In the genomic region with DNA sequence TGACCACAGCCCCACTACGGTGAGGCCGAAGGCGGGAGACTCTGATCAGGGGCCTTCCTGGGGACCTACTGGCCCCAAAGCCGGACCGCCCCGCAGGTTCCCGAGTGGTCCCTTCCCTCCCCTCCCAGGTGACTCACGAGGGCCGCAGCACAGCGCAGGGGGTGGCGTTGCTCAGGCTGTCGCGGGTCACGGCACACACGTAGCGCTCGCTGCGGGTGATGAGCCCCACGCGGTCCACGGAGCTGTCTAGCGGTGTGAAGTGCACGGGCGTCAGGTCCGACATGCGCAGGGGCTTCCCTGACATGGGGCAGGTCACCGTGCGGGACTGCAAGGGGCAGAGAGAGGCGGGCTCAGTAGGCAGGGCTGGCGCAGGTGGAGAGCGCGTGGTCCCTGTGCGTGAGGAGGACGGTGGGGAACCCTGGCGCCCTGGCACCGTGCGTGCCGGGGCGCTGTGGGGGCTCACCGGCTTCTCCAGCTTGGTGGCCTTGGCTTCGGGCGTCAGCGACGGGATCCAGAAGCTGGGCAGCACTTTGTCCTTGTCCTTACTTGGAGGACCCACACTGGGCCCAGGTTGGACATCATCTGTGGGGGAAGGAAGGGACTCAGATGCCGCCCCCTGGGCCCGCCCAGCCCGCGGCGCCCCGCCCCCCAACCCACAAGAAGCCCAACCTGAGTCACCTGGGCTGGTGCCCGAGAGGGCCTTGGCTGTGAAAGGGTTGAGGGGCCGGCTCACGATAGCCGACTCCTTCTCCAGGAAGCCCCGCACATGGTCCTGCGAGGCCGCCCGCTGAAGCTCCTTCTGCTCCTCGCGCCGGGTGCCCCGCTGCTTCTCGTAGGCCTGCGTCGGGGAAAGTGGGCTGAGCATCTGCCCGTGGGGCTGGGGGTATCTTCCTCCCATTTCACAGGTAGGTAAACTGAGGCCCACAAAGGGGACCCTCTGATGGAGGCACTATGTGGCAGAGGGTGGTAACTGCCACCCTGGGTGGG, we compare ENCODE assay signal across 10 cellular contexts. TPM values are rescaled to one million over a fixed set of nuclear protein-coding genes. Genes with fewer than 3 reads are reported as not detected.
DNase-seq lines count a peak whose midpoint lies in the region; ATAC-seq and TF ChIP-seq lines count a peak whose summit lies in the region.
"Had no signal": no experiment of that assay in that cellular context is flagged by ENCODE, and none has a peak within 500 bp of the region (broad histone marks: within the 10 kb centered on the region; RNA-seq: fewer than 3 reads in every experiment).

No MANE protein-coding gene starts in this region.

- ATAC-seq in sciatic nerve = peak; percentile 8

- intact Hi-C loops in sciatic nerve (cut with DNase I) = no loop called here

- TF ChIP-seq CTCF in fibroblast of mammary gland (conservative IDR thresholded peaks at IDR 0.05; ENCODE audit: control insufficient read depth, insufficient read depth, low read depth, low read length) (no peak), suprapubic skin (IDR thresholded peaks at IDR 0.05) (no peak)

- 48% methylated on average over 60 of the region's 66 CpGs for whole genome bisulfite sequencing in HUES64
- WGBS in suprapubic skin = 80% methylated on average over 38 of the region's 66 CpGs

- no peak for TF ChIP-seq POLR2A in suprapubic skin (IDR thresholded peaks at IDR 0.05)

- no peak for TF ChIP-seq EP300 in suprapubic skin (IDR thresholded peaks at IDR 0.05)

- H3K9ac ChIP-seq in HUES64 (ENCODE audit: low read depth, low read length) = peak overlapping the region; percentile 80

- H3K4me1 ChIP-seq in HUES64 (ENCODE audit: insufficient read depth, low read length) = no peaks in the 10 kb centered on the region; the same call in 1 of the 2 replicates
- peaks cover 20% of the 10 kb centered on the region for H3K4me1 ChIP-seq in suprapubic skin

- H3K36me3 ChIP-seq in HUES64 (ENCODE audit: insufficient read depth, low read length) (peaks cover 43% of the 10 kb centered on the region), suprapubic skin (peaks cover 57% of the 10 kb centered on the region)

- H3K27ac ChIP-seq in HUES64 (ENCODE audit: low read depth, low read length) (peak overlapping the region; percentile 82), suprapubic skin (no peak overlapping the region)

- H3K9me3 ChIP-seq in HUES64 (ENCODE audit: insufficient read depth, low read depth, low read length) (no peaks in the 10 kb centered on the region), suprapubic skin (no peaks in the 10 kb centered on the region)

- H3K27me3 ChIP-seq in HUES64 (ENCODE audit: insufficient read depth, low read length) = no peaks in the 10 kb centered on the region
- H3K27me3 ChIP-seq in suprapubic skin = no peaks in the 10 kb centered on the region

- DNase-seq in activated CD8-positive, alpha-beta memory T cell treated with anti-CD3 and anti-CD28 coated beads, Interleukin-2, amount 50 U/mL, for 4 hours = peak; percentile 55
- DNase-seq in fibroblast of mammary gland (ENCODE audit: low read depth) (peak; percentile 30), sciatic nerve (ENCODE audit: low spot score) (no peak), suprapubic skin (ENCODE audit: low spot score in 2 of 2) (no peak), UCSD-AML1 (lab: John Stamatoyannopoulos, UW; ENCODE audit: unreplicated experiment) (no peak), DMS 273 treated with DMSO at 0.1 percent for 48 hours (lab: John Stamatoyannopoulos, UW) (no peak), HuH-7 (ENCODE audit: low spot score) (no peak)
- DNase-seq: DMS79 treated with DMSO at 0.1 percent for 48 hours, SIG-M5 had no signal

- H3K4me3 ChIP-seq in HUES64 (ENCODE audit: low read length) = peak overlapping the region; percentile 68
- H3K4me3 ChIP-seq in fibroblast of mammary gland (ENCODE audit: control insufficient read depth, low read depth, low read length) = no peak overlapping the region
- no peak overlapping the region for H3K4me3 ChIP-seq in suprapubic skin

RNA-seq across cellular contexts. Expression of a gene that starts 23.7 kb away (rescaled TPM):
- polyA plus RNA-seq in HUES64 (2013, experiment 1 of 2) = 61.3 TPM
- 62.8 TPM for polyA plus RNA-seq in HUES64 (2013, experiment 2 of 2)
- 41.7 TPM for total RNA-seq in sciatic nerve
- total RNA-seq in suprapubic skin = 10 to 100 TPM; 42.5 to 85.6 (median 68.9) TPM

RNA-seq across cellular contexts. Expression of a gene that starts 24.4 kb away (rescaled TPM):
- 1.8 TPM for polyA plus RNA-seq in HUES64 (2013, experiment 1 of 2)
- 1.5 TPM for polyA plus RNA-seq in HUES64 (2013, experiment 2 of 2)
- total RNA-seq in sciatic nerve (1.7 TPM), suprapubic skin (10 to 100 TPM; 13.8 to 21.2 (median 16.7) TPM)

RNA-seq across cellular contexts. Expression of a gene that starts 28.9 kb away (rescaled TPM):
- 3.3 TPM for polyA plus RNA-seq in HUES64 (2013, experiment 1 of 2)
- polyA plus RNA-seq in HUES64 (2013, experiment 2 of 2) = 3.6 TPM
- total RNA-seq in sciatic nerve (48.5 TPM), suprapubic skin (10 to 100 TPM in 2 of 4 donors, 1 to 10 TPM in 2; 4.9 to 18.8 (median 9.0) TPM)

RNA-seq across cellular contexts. Expression of a gene that starts 34.3 kb away (rescaled TPM):
- polyA plus RNA-seq in HUES64 (2013, experiment 1 of 2) = 30.1 TPM
- 30.4 TPM for polyA plus RNA-seq in HUES64 (2013, experiment 2 of 2)
- total RNA-seq in sciatic nerve (37.0 TPM), suprapubic skin (10 to 100 TPM; 24.6 to 50.3 (median 38.9) TPM)

RNA-seq across cellular contexts. Expression of a gene that starts 44.2 kb away (rescaled TPM):
- polyA plus RNA-seq in HUES64 (2013, experiment 1 of 2) = 14.3 TPM
- polyA plus RNA-seq in HUES64 (2013, experiment 2 of 2) = 24.0 TPM
- total RNA-seq in sciatic nerve (263 TPM), suprapubic skin (100 to 1,000 TPM in 3 of 4 donors, 10 to 100 TPM in 1; 96.2 to 136 (median 112) TPM)

Comparison
In these comparisons a context has a peak if more than half of its experiments do, and no peak if none do; other contexts are left out.
1. DNase-seq: peak in activated CD8-positive, alpha-beta memory T cell treated with anti-CD3 and anti-CD28 coated beads, Interleukin-2, amount 50 U/mL, for 4 hours (single experiment) and fibroblast of mammary gland (single experiment); none in sciatic nerve (single experiment), suprapubic skin (0 of 2), UCSD-AML1 (single experiment), DMS 273 treated with DMSO at 0.1 percent for 48 hours (single experiment) and HuH-7 (single experiment).